1 cellular context compared by ENCODE assay signal in genomic region chr10:46536781-46537180, GRCh38.
TF ChIP-seq lines count a peak whose summit lies in the region.

No MANE protein-coding gene starts in this region.

TF ChIP-seq in WTC11, 78 proteins besides CTCF, POLR2A, EP300 and RAD21 (continued from another document):
- TF ChIP-seq PRDM15 (CRISPR knock-in tag; IDR thresholded peaks at IDR 0.05) (no peak), ZNF416 (CRISPR knock-in tag; IDR thresholded peaks at IDR 0.05) (no peak), TEAD1 (CRISPR knock-in tag; IDR thresholded peaks at IDR 0.05) (no peak), NFE2L1 (CRISPR knock-in tag; IDR thresholded peaks at IDR 0.05) (no peak), STAT6 (CRISPR knock-in tag; conservative IDR thresholded peaks at IDR 0.05; ENCODE audit: low read depth) (no peak), USF2 (CRISPR knock-in tag; IDR thresholded peaks at IDR 0.05) (no peak), ATF2 (CRISPR knock-in tag; IDR thresholded peaks at IDR 0.05; ENCODE audit: borderline replicate concordance, low read depth) (no peak), ZNF671 (CRISPR knock-in tag; IDR thresholded peaks at IDR 0.05) (no peak), NR3C1 (CRISPR knock-in tag; conservative IDR thresholded peaks at IDR 0.05; ENCODE audit: low read depth) (no peak), OVOL2 (CRISPR knock-in tag; IDR thresholded peaks at IDR 0.05; ENCODE audit: borderline replicate concordance) (no peak), ARID4B (CRISPR knock-in tag; IDR thresholded peaks at IDR 0.05; ENCODE audit: borderline replicate concordance) (no peak), FOXP1 (CRISPR knock-in tag; IDR thresholded peaks at IDR 0.05; ENCODE audit: borderline replicate concordance) (no peak)
